Comparison of ENCODE assay signal across 1 cellular context in genomic region chr2:26281226-26281625, GRCh38.
A peak's percentile ranks its signal among the peaks of the same experiment; 100 is the strongest.
TF ChIP-seq lines count a peak whose summit lies in the region.

No MANE protein-coding gene starts in this region.

TF ChIP-seq in H1, 55 proteins besides CTCF, POLR2A, EP300 and RAD21:
- no peak for TF ChIP-seq POLR2AphosphoS5 (IDR thresholded peaks at IDR 0.05; ENCODE audit: low read depth, low read length)
- TF ChIP-seq HDAC6 (IDR thresholded peaks at IDR 0.05; ENCODE audit: low read depth, low read length), result peak; percentile 21
